Comparison of ENCODE assay signal across 9 cellular contexts in genomic region chr19:40611096-40611495, GRCh38. TPM values are rescaled to one million over a fixed set of nuclear protein-coding genes. Genes with fewer than 3 reads are reported as not detected.
DNase-seq lines count a peak whose midpoint lies in the region; ATAC-seq and TF ChIP-seq lines count a peak whose summit lies in the region.
"Had no signal": no experiment of that assay in that cellular context is flagged by ENCODE, and none has a peak within 500 bp of the region (broad histone marks: within the 10 kb centered on the region; RNA-seq: fewer than 3 reads in every experiment).

No MANE protein-coding gene starts in this region.

- H3K27me3 ChIP-seq in Peyer's patch (no peaks in the 10 kb centered on the region), dorsolateral prefrontal cortex (peaks cover 0 to 7% (median 0%) of the 10 kb centered on the region in 45 donors), body of pancreas (no peaks in the 10 kb centered on the region)

- ATAC-seq in body of pancreas (no peak), GM19351 (IDR thresholded peaks at IDR 0.05; ENCODE audit: unreplicated experiment) (no peak), GM21723 (IDR thresholded peaks at IDR 0.05; ENCODE audit: unreplicated experiment) (no peak)

- intact Hi-C loops in dorsolateral prefrontal cortex (cut with DNase I) = loop anchor here in 1 of 2 donors (2.0 kb wide), 1 partner anchor 24 kb away; no protein-coding TSS in a partner anchor
- intact Hi-C loops in posterior vena cava (cut with DNase I) = no loop called here
- intact Hi-C loops in body of pancreas (cut with DNase I) = no loop called here

- 66 to 93% methylated on average over 14 of the region's 15 CpGs for WGBS in body of pancreas, 2 donors

- TF ChIP-seq CTCF in Peyer's patch (IDR thresholded peaks at IDR 0.05) = no peak
- TF ChIP-seq CTCF in dorsolateral prefrontal cortex (IDR thresholded peaks at IDR 0.05 in 54 of 56, conservative IDR thresholded peaks at IDR 0.05 in 2 of 56; ENCODE audit: low read depth in 1 of 56, partially characterized antibody in 56 of 56) = no peak
- TF ChIP-seq CTCF in body of pancreas (IDR thresholded peaks at IDR 0.05) = no peak

- peaks cover 0 to 30% (median 7%) of the 10 kb centered on the region in 4 donors for H3K4me1 ChIP-seq in Peyer's patch
- peaks cover 24% of the 10 kb centered on the region for H3K4me1 ChIP-seq in body of pancreas

- peak overlapping the region; percentile 31 to 98 (median 86) for H3K27ac ChIP-seq in Peyer's patch
- peak overlapping the region in 34 of 59 donors; percentile 4 to 83 (median 64) for H3K27ac ChIP-seq in dorsolateral prefrontal cortex
- no peak overlapping the region for H3K27ac ChIP-seq in body of pancreas

- H3K9me3 ChIP-seq in Peyer's patch (no peaks in the 10 kb centered on the region), body of pancreas (no peaks in the 10 kb centered on the region)

- H3K4me3 ChIP-seq in Peyer's patch (no peak overlapping the region), dorsolateral prefrontal cortex (peak overlapping the region in 12 of 59 donors; percentile 28 to 65 (median 48)), body of pancreas (no peak overlapping the region)

- H3K36me3 ChIP-seq in Peyer's patch (no peaks in the 10 kb centered on the region), body of pancreas (replicated peaks in 1 of 2; ENCODE audit: insufficient read depth in 1 of 2, low read depth in 2 of 2) (no peaks in the 10 kb centered on the region)

- TF ChIP-seq POLR2A in Peyer's patch (IDR thresholded peaks at IDR 0.05) (no peak), body of pancreas (IDR thresholded peaks at IDR 0.05) (no peak)

- DNase-seq in DMS53 (lab: John Stamatoyannopoulos, UW) = peak; percentile 95
- DNase-seq in Peyer's patch = peak in 2 of 3 donors; percentile 74 to 75
- DNase-seq in dorsolateral prefrontal cortex = no peak
- peak; percentile 76 for DNase-seq in posterior vena cava (ENCODE audit: low spot score)
- DNase-seq in body of pancreas = no peak
- no peak for DNase-seq in NCI-H748 treated with DMSO at 0.1 percent for 48 hours (lab: John Stamatoyannopoulos, UW)
- DNase-seq: NCI-H2227 treated with DMSO at 0.1 percent for 48 hours had no signal

RNA-seq across cellular contexts. Expression of gene LTBP4, which starts 9.9 kb away (rescaled TPM):
- total RNA-seq in Peyer's patch (100 to 1,000 TPM; 164 to 484 (median 329) TPM), dorsolateral prefrontal cortex (100 to 1,000 TPM in 6 of 120 experiments, 10 to 100 TPM in 114; 36.1 to 111 (median 69.5) TPM), posterior vena cava (100 to 1,000 TPM; 200 to 265 TPM), body of pancreas (100 to 1,000 TPM in 1 of 2 donors, 10 to 100 TPM in 1; 45.1 to 195 TPM)

RNA-seq across cellular contexts. Expression of gene SHKBP1, which starts 34.4 kb away (rescaled TPM):
- total RNA-seq in Peyer's patch = 100 to 1,000 TPM in 2 of 4 donors, 10 to 100 TPM in 2; 73.4 to 121 (median 99.9) TPM
- total RNA-seq in dorsolateral prefrontal cortex = 10 to 100 TPM; 14.0 to 58.3 (median 25.4) TPM
- total RNA-seq in posterior vena cava = 10 to 100 TPM; 43.8 to 45.3 TPM
- 10 to 100 TPM; 43.3 to 63.6 TPM for total RNA-seq in body of pancreas

Comparison
In these comparisons a context has a peak if more than half of its experiments do, and no peak if none do; other contexts are left out.
1. DNase-seq: peak in DMS53 (single experiment), Peyer's patch (2 of 3) and posterior vena cava (single experiment); none in dorsolateral prefrontal cortex (0 of 10), body of pancreas (0 of 4) and NCI-H748 treated with DMSO at 0.1 percent for 48 hours (single experiment).
2. H3K27ac ChIP-seq: peak in Peyer's patch (4 of 4) and dorsolateral prefrontal cortex (34 of 59); none in body of pancreas (0 of 4).